Comparison of ENCODE assay signal across 8 cellular contexts in the genomic region with DNA sequence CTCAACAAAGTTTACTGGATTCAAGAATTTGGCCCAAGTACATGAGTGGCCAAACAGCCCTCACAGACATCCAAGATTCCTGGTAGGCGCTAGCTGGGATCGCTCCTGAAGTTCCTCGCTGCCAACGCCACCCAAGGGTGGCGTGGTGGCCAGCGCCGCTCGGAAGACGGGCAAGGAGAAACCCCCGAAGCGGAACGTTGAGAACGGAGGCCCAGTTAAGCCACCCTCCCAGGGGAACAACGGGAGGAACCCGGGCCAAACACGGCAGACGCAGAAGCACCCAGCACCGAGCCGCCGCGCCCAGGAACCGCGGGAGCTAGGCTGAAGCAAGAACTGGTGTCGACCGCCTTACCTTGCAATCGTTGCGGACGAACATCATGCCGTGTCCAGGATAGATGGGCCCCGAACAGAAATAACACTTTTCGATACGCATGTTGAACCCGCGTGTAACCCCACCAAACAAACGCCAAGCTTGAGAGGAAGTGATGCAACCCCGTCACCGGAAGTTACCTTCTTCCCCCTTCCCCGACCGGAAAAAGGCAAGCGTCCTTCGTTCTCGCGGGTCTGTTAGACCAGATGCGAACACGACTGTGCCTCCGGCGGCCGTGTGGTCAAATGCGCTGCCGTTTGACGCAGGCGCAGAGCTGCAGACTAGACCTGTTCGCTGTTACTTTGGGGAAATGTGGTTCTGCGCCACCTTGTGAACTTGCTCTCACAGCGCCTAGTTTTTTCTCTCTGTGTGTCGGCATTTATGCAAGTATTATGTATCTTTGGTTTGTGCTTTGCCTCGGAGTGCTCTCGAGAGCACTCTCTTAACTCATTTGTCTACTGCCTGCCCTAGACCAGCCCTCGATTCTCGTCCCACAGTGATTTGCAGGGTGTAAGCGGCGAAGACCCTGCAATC. TPM values are rescaled to one million over a fixed set of nuclear protein-coding genes. Genes with fewer than 3 reads are reported as not detected.
A peak's percentile ranks its signal among the peaks of the same experiment; 100 is the strongest.
DNase-seq lines count a peak whose midpoint lies in the region; ATAC-seq and TF ChIP-seq lines count a peak whose summit lies in the region.

Gene RSL24D1 (minus strand): TSS at position 484 of the 904 bp plus-strand sequence. CDS start 51 bp downstream, at position 433.

- H3K9ac ChIP-seq in muscle layer of colon (ENCODE audit: low read length) = peak within 1 kb of the TSS; percentile 96

- in situ Hi-C loops in KBM-7 (cut with MboI; ENCODE audit: low pct_unique_long_range_greater_than_20kb, low sequenced_read_pairs) = no loop called here

- POLR2A ChIA-PET in PC-9 (lab: Charles Lee; ENCODE audit: unreplicated experiment) = interaction anchor here (0.5 to 0.6 kb wide), 2 partner anchors 21 to 109 kb away, joined by 3 read pairs; no protein-coding TSS in a partner anchor

- no peaks in the 10 kb centered on the region for H3K9me2 ChIP-seq in PC-9 (ENCODE audit: insufficient read depth)

- H3K27ac ChIP-seq in PC-9 (peak within 1 kb of the TSS; percentile 95), muscle layer of colon (ENCODE audit: low read depth, low read length) (peak within 1 kb of the TSS; percentile 80)

- H3K36me3 Mint-ChIP-seq in activated T-cell treated with anti-CD3 and anti-CD28 coated beads, Interleukin-2, amount 50 U/mL, for 24 hours (ENCODE audit: low read depth) = peaks cover 42% of the 10 kb centered on the region

- H3K79me2 ChIP-seq in PC-9 (ENCODE audit: low read depth) = peaks cover 50% of the 10 kb centered on the region

- CTCF ChIA-PET in PC-9 (lab: Charles Lee) = interaction anchor here (0.5 to 1.0 kb wide), 2 partner anchors 20 to 88 kb away, joined by 3 to 7 read pairs; no protein-coding TSS in a partner anchor

- H3K9me3 ChIP-seq in PC-9 (ENCODE audit: insufficient read depth, low read depth) (no peaks in the 10 kb centered on the region), muscle layer of colon (ENCODE audit: low read length) (no peaks in the 10 kb centered on the region)

- H3K4me2 ChIP-seq in PC-9 = peak within 1 kb of the TSS; percentile 93

- peaks cover 14% of the 10 kb centered on the region; the same call in 1 of the 2 replicates for H3K36me3 ChIP-seq in PC-9 (ENCODE audit: low read depth)
- peaks cover 9% of the 10 kb centered on the region for H3K36me3 ChIP-seq in muscle layer of colon (ENCODE audit: insufficient read depth, low read length)

- H3K27me3 ChIP-seq in PC-9 (ENCODE audit: insufficient read depth, low read depth) (no peaks in the 10 kb centered on the region), muscle layer of colon (ENCODE audit: control insufficient read depth in 1 of 2, insufficient read depth in 2 of 2, low read length in 2 of 2) (no peaks in the 10 kb centered on the region)

- no peak within 1 kb of the TSS for H3K27ac Mint-ChIP-seq in activated T-cell treated with anti-CD3 and anti-CD28 coated beads, Interleukin-2, amount 50 U/mL, for 24 hours

- ATAC-seq in GM21717 (IDR thresholded peaks at IDR 0.05; ENCODE audit: unreplicated experiment) = peak; percentile 95
- peak; percentile 99 for ATAC-seq in esophagus mucosa

- H3F3A ChIP-seq in PC-9 (ENCODE audit: insufficient read depth, low read depth) = no peaks in the 10 kb centered on the region

- no peak within 1 kb of the TSS for H3K4me3 Mint-ChIP-seq in activated T-cell treated with anti-CD3 and anti-CD28 coated beads, Interleukin-2, amount 50 U/mL, for 24 hours

- TF ChIP-seq CTCF in PC-9 (conservative IDR thresholded peaks at IDR 0.05) = no peak; the same call in 1 of the 2 replicates

- H4K20me1 ChIP-seq in PC-9 (ENCODE audit: insufficient read depth) = peaks cover 30% of the 10 kb centered on the region

- DNase-seq in DMS79 (lab: John Stamatoyannopoulos, UW) = peak; percentile 87
- peak; percentile 98 for DNase-seq in KBM-7
- peak; percentile 92 to 94 for DNase-seq in PC-9
- DNase-seq in activated T-cell treated with anti-CD3 and anti-CD28 coated beads, Interleukin-2, amount 50 U/mL, for 24 hours = peak; percentile 93
- DNase-seq in stimulated activated CD8-positive, alpha-beta memory T cell treated with anti-CD3 and anti-CD28 coated beads, Interleukin-7, amount 100 ng/mL, for 24 hours (ENCODE audit: low read depth) = peak; percentile 89

- H3K4me1 Mint-ChIP-seq in activated T-cell treated with anti-CD3 and anti-CD28 coated beads, Interleukin-2, amount 50 U/mL, for 24 hours (ENCODE audit: low read depth) = peaks cover 28% of the 10 kb centered on the region

- peaks cover 10% of the 10 kb centered on the region for H3K9me3 Mint-ChIP-seq in activated T-cell treated with anti-CD3 and anti-CD28 coated beads, Interleukin-2, amount 50 U/mL, for 24 hours

- H2AFZ ChIP-seq in PC-9 = peak within 1 kb of the TSS; percentile 90

- BruUV-seq in PC-9 (replicated peaks; lab: Mats Ljungman, UMichigan) = TSS peak; percentile 79

- intact Hi-C loops in PC-9 (cut with micrococcal nuclease; ENCODE audit: unreplicated experiment) = loop anchor here (5.0 to 10.0 kb wide), 2 partner anchors 96 to 208 kb away; partner anchors contain the start of genes CCPG1 and PIERCE2

- H3K27me3 Mint-ChIP-seq in activated T-cell treated with anti-CD3 and anti-CD28 coated beads, Interleukin-2, amount 50 U/mL, for 24 hours = no peaks in the 10 kb centered on the region

- H3K4me3 ChIP-seq in PC-9 (peak within 1 kb of the TSS; percentile 99), muscle layer of colon (ENCODE audit: low read depth in 1 of 2, low read length in 2 of 2) (peak within 1 kb of the TSS; percentile 52 to 93)

- H3K4me1 ChIP-seq in PC-9 (replicated peaks; ENCODE audit: insufficient read depth) (peaks cover 29% of the 10 kb centered on the region), muscle layer of colon (ENCODE audit: insufficient read depth, low read length) (peaks cover 28% of the 10 kb centered on the region)

RNA-seq across cellular contexts. Expression of gene RSL24D1, which starts in this region (rescaled TPM):
- 87.0 and 91.7 TPM in 2 replicates for total RNA-seq in PC-9 (2021)
- 47.7 TPM for total RNA-seq in esophagus mucosa

Comparison
In these comparisons a context has a peak if more than half of its experiments do, and no peak if none do; other contexts are left out.
1. Peak in every context shown above with its lines: DNase-seq, ATAC-seq, H3K4me3 ChIP-seq and H3K27ac ChIP-seq.